Comparison of ENCODE assay signal across 2 cellular contexts in genomic region chr12:108578813-108579212, GRCh38.
TF ChIP-seq lines count a peak whose summit lies in the region.

No MANE protein-coding gene starts in this region.

TF ChIP-seq in HEK293T, 16 proteins besides CTCF, POLR2A, EP300 and RAD21:
- TF ChIP-seq ELF4 (IDR thresholded peaks at IDR 0.05) (no peak), TARDBP (IDR thresholded peaks at IDR 0.05) (no peak), PKNOX1 (IDR thresholded peaks at IDR 0.05) (no peak), FOXK2 (IDR thresholded peaks at IDR 0.05) (no peak), SP1 (IDR thresholded peaks at IDR 0.05) (no peak), FOXM1 (IDR thresholded peaks at IDR 0.05; ENCODE audit: borderline replicate concordance) (no peak), SUZ12 (IDR thresholded peaks at IDR 0.05) (no peak), HDGF (IDR thresholded peaks at IDR 0.05; ENCODE audit: borderline replicate concordance) (no peak), FOXA1 (IDR thresholded peaks at IDR 0.05) (no peak), ZNF384 (IDR thresholded peaks at IDR 0.05) (no peak), BHLHE40 (IDR thresholded peaks at IDR 0.05; ENCODE audit: borderline replicate concordance) (no peak), ARNT (IDR thresholded peaks at IDR 0.05) (no peak), LEF1 (IDR thresholded peaks at IDR 0.05; ENCODE audit: borderline replicate concordance) (no peak)

TF ChIP-seq in SK-N-SH treated with all-trans-retinoic acid at 6 μM for 48 hours, 23 proteins besides CTCF, POLR2A, EP300 and RAD21:
- TF ChIP-seq RARB (CRISPR knock-in tag; IDR thresholded peaks at IDR 0.05) (no peak), ESRRG (CRISPR knock-in tag; IDR thresholded peaks at IDR 0.05) (no peak), GLIS3 (CRISPR knock-in tag; IDR thresholded peaks at IDR 0.05) (no peak), ZNF70 (CRISPR knock-in tag; IDR thresholded peaks at IDR 0.05) (no peak), TOX (CRISPR knock-in tag; IDR thresholded peaks at IDR 0.05; ENCODE audit: borderline replicate concordance) (no peak), TCF4 (CRISPR knock-in tag; IDR thresholded peaks at IDR 0.05; ENCODE audit: borderline replicate concordance) (no peak), PPARA (CRISPR knock-in tag; IDR thresholded peaks at IDR 0.05; ENCODE audit: borderline replicate concordance) (no peak), ZNF8 (CRISPR knock-in tag; IDR thresholded peaks at IDR 0.05) (no peak), ARNTL (CRISPR knock-in tag; IDR thresholded peaks at IDR 0.05; ENCODE audit: borderline replicate concordance, low read depth) (no peak), BACH2 (CRISPR knock-in tag; IDR thresholded peaks at IDR 0.05; ENCODE audit: borderline replicate concordance) (no peak), OSR1 (CRISPR knock-in tag; IDR thresholded peaks at IDR 0.05) (no peak), TSHZ2 (CRISPR knock-in tag; IDR thresholded peaks at IDR 0.05) (no peak), ISL1 (CRISPR knock-in tag; IDR thresholded peaks at IDR 0.05) (no peak), ZFP3 (CRISPR knock-in tag; IDR thresholded peaks at IDR 0.05) (no peak)
TF ChIP-seq in SK-N-SH treated with all-trans-retinoic acid at 6 μM for 48 hours: peak in this region for 0.
